In the genomic region with DNA sequence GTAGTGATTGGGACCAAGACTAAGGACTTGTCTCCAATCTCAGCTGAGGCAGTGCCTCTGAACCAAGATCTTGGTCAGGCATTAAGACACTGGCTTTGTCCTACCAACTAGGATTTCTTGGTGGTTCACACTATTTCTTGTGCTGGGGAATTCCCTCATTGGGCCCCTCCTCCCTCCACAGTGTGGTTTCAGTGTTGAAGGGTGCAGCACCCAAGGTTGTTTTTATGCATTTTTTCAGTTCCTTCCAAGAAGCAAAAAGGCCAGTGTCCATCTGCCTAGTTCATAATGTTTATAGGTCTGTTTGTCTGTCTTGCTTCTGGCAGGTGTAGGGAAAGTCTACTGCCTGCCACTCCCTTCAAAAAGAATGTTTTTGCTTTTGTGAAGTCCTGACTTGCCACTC, we compare ENCODE assay signal across 10 cellular contexts.
DNase-seq lines count a peak whose midpoint lies in the region; ATAC-seq and TF ChIP-seq lines count a peak whose summit lies in the region.
"Had no signal": no experiment of that assay in that cellular context is flagged by ENCODE, and none has a peak within 500 bp of the region (broad histone marks: within the 10 kb centered on the region; RNA-seq: fewer than 3 reads in every experiment).

No MANE protein-coding gene starts in this region.

- ATAC-seq in GM19351 (IDR thresholded peaks at IDR 0.05; ENCODE audit: unreplicated experiment), result peak; percentile 78
- peak; percentile 84 for ATAC-seq in HG03280 (IDR thresholded peaks at IDR 0.05; ENCODE audit: unreplicated experiment)

- TF ChIP-seq CTCF in GM10266 (IDR thresholded peaks at IDR 0.05; ENCODE audit: control insufficient read depth, insufficient read depth, low read depth, missing control alignments), result no peak

- DNase-seq in GM10266 (ENCODE audit: extremely low spot score) (peak; percentile 88), SIG-M5 (lab: John Stamatoyannopoulos, UW) (no peak), NCI-H2196 treated with DMSO at 0.1 percent for 48 hours (lab: John Stamatoyannopoulos, UW; ENCODE audit: unreplicated experiment) (no peak), NOMO-1 treated with DMSO at 0.1 percent for 48 hours (lab: John Stamatoyannopoulos, UW; ENCODE audit: unreplicated experiment) (no peak), NCI-H226 (no peak)
- peak; percentile 33 for DNase-seq in central memory CD4-positive, alpha-beta T cell
- DNase-seq: NCI-H146, thyroid gland had no signal

Comparison
In these comparisons a context has a peak if more than half of its experiments do, and no peak if none do; other contexts are left out.
1. DNase-seq: peak in GM10266 (single experiment) and central memory CD4-positive, alpha-beta T cell (single experiment); none in SIG-M5 (single experiment), NCI-H2196 treated with DMSO at 0.1 percent for 48 hours (single experiment), NOMO-1 treated with DMSO at 0.1 percent for 48 hours (single experiment) and NCI-H226 (single experiment).